25 cellular contexts compared by ENCODE assay signal in the genomic region with DNA sequence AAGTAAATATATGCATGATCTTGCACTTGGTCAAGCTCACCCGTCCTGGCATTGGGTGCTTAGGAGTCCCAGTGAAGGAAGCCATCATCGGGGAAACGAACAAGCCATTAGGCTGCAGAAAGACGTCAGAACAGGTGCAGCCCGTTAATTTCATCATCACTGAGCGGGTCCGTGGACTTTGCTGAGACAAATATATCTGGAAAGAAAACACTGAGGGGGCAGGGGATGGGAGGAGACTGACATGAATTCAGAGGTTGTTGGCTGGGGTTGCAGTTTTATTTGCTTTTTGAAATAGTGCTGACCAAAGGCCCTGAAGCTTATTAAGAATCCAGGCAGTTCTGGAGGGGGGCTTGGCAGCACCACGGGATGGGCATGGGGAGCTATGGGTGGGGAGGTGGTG.
"Had no signal": no experiment of that assay in that cellular context is flagged by ENCODE, and none has a peak within 500 bp of the region (broad histone marks: within the 10 kb centered on the region; RNA-seq: fewer than 3 reads in every experiment).

No MANE protein-coding gene starts in this region.

- ATAC-seq: left lung; natural killer cell treated with Interleukin-12 subunit alpha and Interleukin-12 subunit beta and Interleukin-15 and Interleukin-18, amount 100 ng/mL, for 72 hours; pancreas; right cardiac atrium; stimulated activated effector memory CD8-positive, alpha-beta T cell treated with anti-CD3 and anti-CD28 coated beads, Interleukin-12 subunit alpha, Interleukin-12 subunit beta, amount 100 ng/mL, for 72 hours had no signal

- H3K9me3 ChIP-seq: left lung, pancreas, prostate gland, sigmoid colon, spleen, suprapubic skin, thoracic aorta, tibial artery, uterus had no signal

- H3K4me1 ChIP-seq: left lung, pancreas, prostate gland, sigmoid colon, spleen, suprapubic skin, tibial artery, uterus had no signal

- H3K27me3 Mint-ChIP-seq: natural killer cell treated with Interleukin-12 subunit alpha and Interleukin-12 subunit beta and Interleukin-15 and Interleukin-18, amount 100 ng/mL, for 72 hours had no signal

- H3K9me3 Mint-ChIP-seq: mesothelial cell of epicardium; naive B cell; natural killer cell treated with Interleukin-12 subunit alpha and Interleukin-12 subunit beta and Interleukin-15 and Interleukin-18, amount 100 ng/mL, for 72 hours; stimulated activated effector memory CD8-positive, alpha-beta T cell treated with anti-CD3 and anti-CD28 coated beads, Interleukin-12 subunit alpha, Interleukin-12 subunit beta, amount 100 ng/mL, for 72 hours; stimulated activated naive CD8-positive, alpha-beta T cell treated with anti-CD3 and anti-CD28 coated beads, Interleukin-15, Interleukin-2, amounts not matched to agents 100 ng/mL and 50 ng/mL, for 24 hours had no signal

- H3K4me1 Mint-ChIP-seq: mesothelial cell of epicardium; naive B cell; stimulated activated effector memory CD8-positive, alpha-beta T cell treated with anti-CD3 and anti-CD28 coated beads, Interleukin-12 subunit alpha, Interleukin-12 subunit beta, amount 100 ng/mL, for 72 hours had no signal

- FAIRE-seq: pancreas, small intestine had no signal

- H3K27me3 ChIP-seq: sigmoid colon, uterus had no signal

- H3K36me3 ChIP-seq: left lung, pancreas, prostate gland, spleen, suprapubic skin, thoracic aorta, tibial artery, uterus had no signal

- H3K36me3 Mint-ChIP-seq: mesothelial cell of epicardium; naive B cell; natural killer cell treated with Interleukin-12 subunit alpha and Interleukin-12 subunit beta and Interleukin-15 and Interleukin-18, amount 100 ng/mL, for 72 hours; stimulated activated effector memory CD8-positive, alpha-beta T cell treated with anti-CD3 and anti-CD28 coated beads, Interleukin-12 subunit alpha, Interleukin-12 subunit beta, amount 100 ng/mL, for 72 hours had no signal

- H3K27ac Mint-ChIP-seq: mesothelial cell of epicardium; natural killer cell treated with Interleukin-12 subunit alpha and Interleukin-12 subunit beta and Interleukin-15 and Interleukin-18, amount 100 ng/mL, for 72 hours; stimulated activated effector memory CD8-positive, alpha-beta T cell treated with anti-CD3 and anti-CD28 coated beads, Interleukin-12 subunit alpha, Interleukin-12 subunit beta, amount 100 ng/mL, for 72 hours; stimulated activated naive CD8-positive, alpha-beta T cell treated with anti-CD3 and anti-CD28 coated beads, Interleukin-15, Interleukin-2, amounts not matched to agents 100 ng/mL and 50 ng/mL, for 24 hours had no signal

- H3K4me3 ChIP-seq: left lung, lung, pancreas, prostate gland, sigmoid colon, spleen, suprapubic skin, thoracic aorta, tibial artery, uterus had no signal

- H3K27ac ChIP-seq: left lung, pancreas, prostate gland, sigmoid colon, spleen, suprapubic skin, thoracic aorta, tibial artery, uterus had no signal

- H3K4me3 Mint-ChIP-seq: mesothelial cell of epicardium; naive B cell; natural killer cell treated with Interleukin-12 subunit alpha and Interleukin-12 subunit beta and Interleukin-15 and Interleukin-18, amount 100 ng/mL, for 72 hours; stimulated activated effector memory CD8-positive, alpha-beta T cell treated with anti-CD3 and anti-CD28 coated beads, Interleukin-12 subunit alpha, Interleukin-12 subunit beta, amount 100 ng/mL, for 72 hours; stimulated activated naive CD8-positive, alpha-beta T cell treated with anti-CD3 and anti-CD28 coated beads, Interleukin-15, Interleukin-2, amounts not matched to agents 100 ng/mL and 50 ng/mL, for 24 hours had no signal

- DNase-seq: hypothalamus; islet precursor cell; left lung; mesendoderm; naive B cell; pancreas; posterior cingulate gyrus; retina; right cardiac atrium; sigmoid colon; small intestine; spleen; stimulated activated CD4-positive, alpha-beta T cell treated with anti-CD3 and anti-CD28 coated beads, Interleukin-4, amount 100 ng/mL, for 24 hours; stimulated activated naive CD4-positive, alpha-beta T cell; tibial artery; trophoblast cell; uterus had no signal
